ENCODE assay signal across 1 cellular context in genomic region chr22:17542452-17542851, GRCh38.
TF ChIP-seq lines count a peak whose summit lies in the region.

No MANE protein-coding gene starts in this region.

TF ChIP-seq in HepG2, 621 proteins besides CTCF, POLR2A, EP300 and RAD21:
- TF ChIP-seq ZBTB49 (CRISPR knock-in tag; IDR thresholded peaks at IDR 0.05; ENCODE audit: borderline replicate concordance) (no peak), IKZF1 (IDR thresholded peaks at IDR 0.05) (no peak), ZNF772 (CRISPR knock-in tag; IDR thresholded peaks at IDR 0.05) (no peak), ZSCAN30 (CRISPR knock-in tag; IDR thresholded peaks at IDR 0.05) (no peak), RAD51 (IDR thresholded peaks at IDR 0.05; ENCODE audit: borderline replicate concordance) (peak; percentile 69; the same call in 1 of the 2 replicates), USF2 (IDR thresholded peaks at IDR 0.05; ENCODE audit: low read depth, low read length) (peak; percentile 34; the same call in 1 of the 2 replicates), USF2 (CRISPR knock-in tag; IDR thresholded peaks at IDR 0.05; ENCODE audit: borderline replicate concordance) (no peak), MBNL3 (CRISPR knock-in tag; conservative IDR thresholded peaks at IDR 0.05) (no peak), SMAD9 (CRISPR knock-in tag; IDR thresholded peaks at IDR 0.05) (no peak), ZC3H13 (CRISPR knock-in tag; IDR thresholded peaks at IDR 0.05) (no peak)
- TF ChIP-seq, protein P1, sequence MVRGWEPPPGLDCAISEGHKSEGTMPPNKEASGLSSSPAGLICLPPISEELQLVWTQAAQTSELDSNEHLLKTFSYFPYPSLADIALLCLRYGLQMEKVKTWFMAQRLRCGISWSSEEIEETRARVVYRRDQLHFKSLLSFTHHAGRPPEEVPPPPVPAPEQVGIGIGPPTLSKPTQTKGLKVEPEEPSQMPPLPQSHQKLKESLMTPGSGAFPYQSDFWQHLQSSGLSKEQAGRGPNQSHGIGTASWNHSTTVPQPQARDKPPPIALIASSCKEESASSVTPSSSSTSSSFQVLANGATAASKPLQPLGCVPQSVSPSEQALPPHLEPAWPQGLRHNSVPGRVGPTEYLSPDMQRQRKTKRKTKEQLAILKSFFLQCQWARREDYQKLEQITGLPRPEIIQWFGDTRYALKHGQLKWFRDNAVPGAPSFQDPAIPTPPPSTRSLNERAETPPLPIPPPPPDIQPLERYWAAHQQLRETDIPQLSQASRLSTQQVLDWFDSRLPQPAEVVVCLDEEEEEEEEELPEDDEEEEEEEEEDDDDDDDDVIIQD (CRISPR knock-in tag; IDR thresholded peaks at IDR 0.05; ENCODE audit: low read depth): no peak
TF ChIP-seq in HepG2: peak in this region for 2.
